ENCODE assay signal across 11 cellular contexts in genomic region chr1:47529520-47530098, GRCh38.
DNase-seq lines count a peak whose midpoint lies in the region; ATAC-seq, FAIRE-seq and TF ChIP-seq lines count a peak whose summit lies in the region.
"Had no signal": no experiment of that assay in that cellular context is flagged by ENCODE, and none has a peak within 500 bp of the region (broad histone marks: within the 10 kb centered on the region; RNA-seq: fewer than 3 reads in every experiment).

No MANE protein-coding gene starts in this region.

- H3K9me3 ChIP-seq in psoas muscle = peaks cover 12% of the 10 kb centered on the region

- H3K36me3 ChIP-seq in psoas muscle (ENCODE audit: insufficient read depth in 1 of 2, low read depth in 1 of 2) = no peaks in the 10 kb centered on the region
- H3K36me3 ChIP-seq: uterus had no signal

- DNase-seq in NCI-H748 (lab: John Stamatoyannopoulos, UW; ENCODE audit: unreplicated experiment) (peak; percentile 13), NCI-H748 treated with DMSO at 0.1 percent for 48 hours (lab: John Stamatoyannopoulos, UW) (no peak), NAMALWA (ENCODE audit: low spot score) (peak; percentile 19), dorsolateral prefrontal cortex (no peak), psoas muscle (no peak), omental fat pad (ENCODE audit: low spot score) (no peak), HTR-8/SVneo (ENCODE audit: insufficient read length, low spot score) (no peak)
- DNase-seq in effector CD4-positive, alpha-beta T cell = no peak
- DNase-seq: activated naive CD8-positive, alpha-beta T cell treated with anti-CD3 and anti-CD28 coated beads, Interleukin-2, amount 10 ng/mL, durations not matched to agents 7 days and 5 days; GM23248; uterus had no signal

- H3K4me3 ChIP-seq in dorsolateral prefrontal cortex (no peak overlapping the region), psoas muscle (no peak overlapping the region)
- H3K4me3 ChIP-seq: GM23248, uterus had no signal

- no peak for ATAC-seq in psoas muscle
- ATAC-seq in omental fat pad (ENCODE audit: low FRiP score) = no peak

- intact Hi-C loops in dorsolateral prefrontal cortex (cut with DNase I) = loop anchor here in 1 of 2 donors (10.0 kb wide), 1 partner anchor 185 kb away; no protein-coding TSS in a partner anchor
- intact Hi-C loops in psoas muscle (cut with DNase I) = loop anchor here (5.0 kb wide), 1 partner anchor 183 kb away; no protein-coding TSS in a partner anchor

- H3K27ac ChIP-seq in dorsolateral prefrontal cortex = no peak overlapping the region
- H3K27ac ChIP-seq in psoas muscle = no peak overlapping the region
- H3K27ac ChIP-seq: GM23248, uterus had no signal

- H3K27me3 ChIP-seq in dorsolateral prefrontal cortex = peaks cover 0 to 23% (median 0%) of the 10 kb centered on the region in 45 donors
- H3K27me3 ChIP-seq in psoas muscle (ENCODE audit: insufficient read depth in 3 of 3, low read length in 2 of 3) = peaks cover 0 to 50% (median 0%) of the 10 kb centered on the region in 3 donors
- H3K27me3 ChIP-seq: uterus had no signal

- TF ChIP-seq CTCF in dorsolateral prefrontal cortex (IDR thresholded peaks at IDR 0.05 in 54 of 56, conservative IDR thresholded peaks at IDR 0.05 in 2 of 56; ENCODE audit: low read depth in 1 of 56, partially characterized antibody in 56 of 56) (peak in 32 of 56 donors; percentile 5 to 57 (median 28)), psoas muscle (IDR thresholded peaks at IDR 0.05) (peak; percentile 46), omental fat pad (IDR thresholded peaks at IDR 0.05) (no peak)

- H3K4me1 ChIP-seq in psoas muscle = peaks cover 6% of the 10 kb centered on the region
- H3K4me1 ChIP-seq: uterus had no signal

- FAIRE-seq in HTR-8/SVneo (lab: Jason Lieb, UNC) = no peak

- 74 to 91% (median 84%) methylated on average over 1 of the region's 1 CpG for WGBS in psoas muscle, 3 donors

Comparison
In these comparisons a context has a peak if more than half of its experiments do, and no peak if none do; other contexts are left out.
1. DNase-seq: peak in NCI-H748 (single experiment) and NAMALWA (single experiment); none in NCI-H748 treated with DMSO at 0.1 percent for 48 hours (single experiment), dorsolateral prefrontal cortex (0 of 10), psoas muscle (0 of 2), omental fat pad (single experiment), HTR-8/SVneo (single experiment) and effector CD4-positive, alpha-beta T cell (single experiment).
2. CTCF ChIP-seq: peak in dorsolateral prefrontal cortex (32 of 56) and psoas muscle (single experiment); none in omental fat pad (0 of 3).